18 cellular contexts compared by ENCODE assay signal in genomic region chr1:201554167-201554600, GRCh38. TPM values are rescaled to one million over a fixed set of nuclear protein-coding genes. Genes with fewer than 3 reads are reported as not detected.
A peak's percentile ranks its signal among the peaks of the same experiment; 100 is the strongest.
DNase-seq lines count a peak whose midpoint lies in the region; ATAC-seq and TF ChIP-seq lines count a peak whose summit lies in the region.
"Had no signal": no experiment of that assay in that cellular context is flagged by ENCODE, and none has a peak within 500 bp of the region (broad histone marks: within the 10 kb centered on the region; RNA-seq: fewer than 3 reads in every experiment).

No MANE protein-coding gene starts in this region.

- peaks cover 72% of the 10 kb centered on the region for H3K4me1 ChIP-seq in ACC112 (ENCODE audit: control insufficient read depth, insufficient read depth, low read length, unreplicated experiment)
- peaks cover 74% of the 10 kb centered on the region for H3K4me1 ChIP-seq in left ventricle myocardium inferior
- no peaks in the 10 kb centered on the region for H3K4me1 ChIP-seq in psoas muscle
- no peaks in the 10 kb centered on the region for H3K4me1 ChIP-seq in OCI-LY7 (ENCODE audit: insufficient read depth, low read length, poor library complexity, severe bottlenecking)

- no peaks in the 10 kb centered on the region for H3K9me2 ChIP-seq in OCI-LY7 (ENCODE audit: insufficient read depth, low read length)

- intact Hi-C loops in left ventricle myocardium inferior (cut with micrococcal nuclease) (no loop called here), psoas muscle (cut with DNase I) (no loop called here), OCI-LY7 (cut with micrococcal nuclease; ENCODE audit: unreplicated experiment) (no loop called here)

- no peaks in the 10 kb centered on the region for H4K20me1 ChIP-seq in OCI-LY7 (ENCODE audit: insufficient read depth, low read length)

- TF ChIP-seq CTCF in brain (conservative IDR thresholded peaks at IDR 0.05) (no peak), left ventricle myocardium inferior (IDR thresholded peaks at IDR 0.05; ENCODE audit: borderline replicate concordance) (no peak), psoas muscle (IDR thresholded peaks at IDR 0.05) (no peak), brain microvascular endothelial cell (IDR thresholded peaks at IDR 0.05; ENCODE audit: low read depth, low read length, missing control alignments) (no peak), OCI-LY7 (conservative IDR thresholded peaks at IDR 0.05; ENCODE audit: low read length) (no peak)

- H3K27me3 ChIP-seq in ACC112 (ENCODE audit: insufficient read depth, low read length): no peaks in the 10 kb centered on the region
- H3K27me3 ChIP-seq in left ventricle myocardium inferior (ENCODE audit: low read depth): no peaks in the 10 kb centered on the region
- no peaks in the 10 kb centered on the region for H3K27me3 ChIP-seq in psoas muscle (ENCODE audit: insufficient read depth in 3 of 3, low read length in 2 of 3)
- H3K27me3 ChIP-seq in brain microvascular endothelial cell (replicated peaks): no peaks in the 10 kb centered on the region

- H3K9me3 ChIP-seq in left ventricle myocardium inferior (replicated peaks): no peaks in the 10 kb centered on the region
- no peaks in the 10 kb centered on the region for H3K9me3 ChIP-seq in psoas muscle
- H3K9me3 ChIP-seq in OCI-LY7 (ENCODE audit: low read length): no peaks in the 10 kb centered on the region

- no peak overlapping the region for H3K4me3 Mint-ChIP-seq in brain
- H3K4me3 Mint-ChIP-seq: natural killer cell, T-cell, WTC11 had no signal

- 45 to 58% (median 56%) methylated on average over 10 of the region's 10 CpGs for WGBS in psoas muscle, 3 donors

- H3K36me3 ChIP-seq in ACC112 (ENCODE audit: insufficient read depth, low read length): no peaks in the 10 kb centered on the region
- no peaks in the 10 kb centered on the region for H3K36me3 ChIP-seq in left ventricle myocardium inferior
- no peaks in the 10 kb centered on the region for H3K36me3 ChIP-seq in psoas muscle (ENCODE audit: insufficient read depth in 1 of 2, low read depth in 1 of 2)
- no peaks in the 10 kb centered on the region for H3K36me3 ChIP-seq in brain microvascular endothelial cell (replicated peaks)
- no peaks in the 10 kb centered on the region for H3K36me3 ChIP-seq in OCI-LY7 (ENCODE audit: insufficient read depth, low read length)

- in situ Hi-C loops in brain microvascular endothelial cell (cut with HindIII; ENCODE audit: low pct_ligation_motif_present, low sequenced_read_pairs): no loop called here

- H2AFZ ChIP-seq in ACC112 (ENCODE audit: low read length, unreplicated experiment) (no peak overlapping the region), OCI-LY7 (ENCODE audit: low read length) (no peak overlapping the region)

- no peak overlapping the region for H3K4me2 ChIP-seq in OCI-LY7 (ENCODE audit: low read length)

- CTCF ChIA-PET in OCI-LY7 (lab: Charles Lee; ENCODE audit: unreplicated experiment): no interaction called here

- H3K4me3 ChIP-seq in ACC112 (ENCODE audit: low read depth, low read length) (no peak overlapping the region), left ventricle myocardium inferior (no peak overlapping the region), psoas muscle (no peak overlapping the region), brain microvascular endothelial cell (ENCODE audit: low read depth, low read length) (no peak overlapping the region), OCI-LY7 (ENCODE audit: low read depth, low read length, poor library complexity, severe bottlenecking) (no peak overlapping the region)

- H3K27ac Mint-ChIP-seq in brain: peak overlapping the region in 3 of 5 experiments; percentile 23 to 84 (median 74)
- H3K27ac Mint-ChIP-seq: natural killer cell, T-cell had no signal

- 0 out of 2 replicates have a peak overlapping the region, but pooled peaks have one; percentile 86 for H3K27ac ChIP-seq in ACC112 (ENCODE audit: low read depth, low read length)
- H3K27ac ChIP-seq in left ventricle myocardium inferior (replicated peaks): peak overlapping the region; percentile 81
- H3K27ac ChIP-seq in psoas muscle: peak overlapping the region; percentile 60
- H3K27ac ChIP-seq in brain microvascular endothelial cell: no peak overlapping the region
- H3K27ac ChIP-seq in OCI-LY7 (ENCODE audit: low read depth, low read length, poor library complexity, severe bottlenecking): no peak overlapping the region

- H3K36me3 Mint-ChIP-seq in brain: no peaks in the 10 kb centered on the region
- H3K36me3 Mint-ChIP-seq: natural killer cell, T-cell, WTC11 had no signal

- POLR2A ChIA-PET in OCI-LY7 (lab: Charles Lee): no interaction called here

- no peaks in the 10 kb centered on the region for H3K9me3 Mint-ChIP-seq in brain
- H3K9me3 Mint-ChIP-seq: natural killer cell, T-cell, WTC11 had no signal

- H3K4me1 Mint-ChIP-seq in brain: peaks cover 51% of the 10 kb centered on the region
- H3K4me1 Mint-ChIP-seq: natural killer cell, T-cell had no signal

- DNase-seq in left ventricle myocardium inferior (no peak), psoas muscle (no peak), brain microvascular endothelial cell (no peak), NCI-H524 treated with DMSO at 0.1 percent for 48 hours (lab: John Stamatoyannopoulos, UW) (no peak), OCI-LY7 (ENCODE audit: low spot score) (no peak)
- DNase-seq: activated CD8-positive, alpha-beta memory T cell treated with anti-CD3 and anti-CD28 coated beads for 24 hours; cortex of kidney; natural killer cell; NCI-H2107; stimulated activated CD4-positive, alpha-beta T cell treated with anti-CD3 and anti-CD28 coated beads, Interleukin-2, amount 100 ng/mL, for 48 hours; stimulated activated CD8-positive, alpha-beta memory T cell treated with anti-CD3 and anti-CD28 coated beads, Interleukin-4, amount 100 ng/mL, for 48 hours; T-cell had no signal

- H3K79me2 ChIP-seq in ACC112 (ENCODE audit: control insufficient read depth, insufficient read depth, low read length, unreplicated experiment) (peaks cover 88% of the 10 kb centered on the region), OCI-LY7 (ENCODE audit: insufficient read depth, low read depth, low read length) (no peaks in the 10 kb centered on the region)

- ATAC-seq in psoas muscle (no peak), GM19463 (IDR thresholded peaks at IDR 0.05; ENCODE audit: unreplicated experiment) (no peak)
- ATAC-seq: esophagus mucosa, left lobe of liver, natural killer cell, T-cell, WTC11 had no signal

- H3K27me3 Mint-ChIP-seq in brain: peaks cover 5% of the 10 kb centered on the region

- BruUV-seq in OCI-LY7 (replicated peaks; lab: Mats Ljungman, UMichigan): no TSS peak

RNA-seq across cellular contexts. Expression of gene NAV1, which starts 15.3 kb away (rescaled TPM):
- polyA plus RNA-seq in brain (ENCODE audit: insufficient read depth, low read depth, low replicate concordance) (55.4 TPM), psoas muscle (1 to 10 TPM; 1.8 to 3.1 (median 1.8) TPM)
- total RNA-seq in left ventricle myocardium inferior (74.8 TPM), psoas muscle (10 to 100 TPM in 3 of 4 donors, 1 to 10 TPM in 1; 8.4 to 13.3 (median 11.3) TPM), OCI-LY7 (2022) (19.8 and 20.7 TPM in 2 replicates)
- 2.5 and 4.2 TPM in 2 replicates for total RNA-seq in OCI-LY7 (2014; rRNA removed; shearing (Covaris generic))

RNA-seq across cellular contexts. Expression of gene CSRP1, which starts 47.3 kb away (rescaled TPM):
- polyA plus RNA-seq in brain (ENCODE audit: insufficient read depth, low read depth, low replicate concordance): 599 TPM
- total RNA-seq in left ventricle myocardium inferior: 41.0 TPM
- total RNA-seq in psoas muscle: 10 to 100 TPM; 14.7 to 27.7 (median 24.3) TPM
- polyA plus RNA-seq in psoas muscle: 10 to 100 TPM; 21.1 to 26.4 (median 23.2) TPM
- 46.4 and 52.8 TPM in 2 replicates for total RNA-seq in OCI-LY7 (2014; rRNA removed; shearing (Covaris generic))
- 72.2 and 89.8 TPM in 2 replicates for total RNA-seq in OCI-LY7 (2022)

Comparison
In these comparisons a context has a peak if more than half of its experiments do, and no peak if none do; other contexts are left out.
1. H3K27ac ChIP-seq: peak in ACC112 (single experiment), left ventricle myocardium inferior (single experiment) and psoas muscle (single experiment); none in brain microvascular endothelial cell (single experiment) and OCI-LY7 (single experiment).